1 cellular context compared by ENCODE assay signal in genomic region chr10:92432596-92432995, GRCh38.
TF ChIP-seq lines count a peak whose summit lies in the region.

No MANE protein-coding gene starts in this region.

TF ChIP-seq in GM23338, 12 proteins besides CTCF, POLR2A, EP300 and RAD21 (continued from another document):
- no peak for TF ChIP-seq ZNF462 (CRISPR knock-in tag; IDR thresholded peaks at IDR 0.05)
- TF ChIP-seq ZNF331 (CRISPR knock-in tag; IDR thresholded peaks at IDR 0.05; ENCODE audit: low read depth): no peak
- TF ChIP-seq CREB1 (CRISPR knock-in tag; IDR thresholded peaks at IDR 0.05; ENCODE audit: low read depth): no peak
- no peak for TF ChIP-seq JUNB (IDR thresholded peaks at IDR 0.05; ENCODE audit: unreplicated experiment)
- no peak for TF ChIP-seq ZNF114 (CRISPR knock-in tag; IDR thresholded peaks at IDR 0.05)
